ENCODE assay signal across 1 cellular context in genomic region chr6:113969888-113970807, GRCh38.
TF ChIP-seq lines count a peak whose summit lies in the region.

No MANE protein-coding gene starts in this region.

TF ChIP-seq in GM12878, 131 proteins besides CTCF, POLR2A, EP300 and RAD21 (continued from another document):
- TF ChIP-seq IKZF2 (IDR thresholded peaks at IDR 0.05) (peak; percentile 48 to 68; a peak in 2 of 4 replicates), CREB1 (IDR thresholded peaks at IDR 0.05; ENCODE audit: low read depth) (0 out of 2 replicates have a peak, but pooled peaks have one; percentile 23), RELB (IDR thresholded peaks at IDR 0.05; ENCODE audit: low read depth) (peak; percentile 59; the same call in 1 of the 2 replicates), ZNF274 (IDR thresholded peaks at IDR 0.05; ENCODE audit: insufficient read depth, insufficient read length) (no peak), MXI1 (IDR thresholded peaks at IDR 0.05; ENCODE audit: low read depth, low read length) (peak; percentile 57; the same call in 1 of the 2 replicates), PBX3 (IDR thresholded peaks at IDR 0.05; ENCODE audit: insufficient replicate concordance, low read depth, low read length) (peak; percentile 15), HDGF (IDR thresholded peaks at IDR 0.05) (0 out of 2 replicates have a peak, but pooled peaks have one; percentile 65), GATAD2B (conservative IDR thresholded peaks at IDR 0.05; ENCODE audit: low read depth) (peak; percentile 55; the same call in 1 of the 2 replicates), BCLAF1 (IDR thresholded peaks at IDR 0.05) (0 out of 2 replicates have a peak, but pooled peaks have one; percentile 24), MTA2 (IDR thresholded peaks at IDR 0.05; ENCODE audit: low read depth) (peak; percentile 38; the same call in 1 of the 2 replicates), ZSCAN29 (IDR thresholded peaks at IDR 0.05) (no peak)
- TF ChIP-seq, protein P1, sequence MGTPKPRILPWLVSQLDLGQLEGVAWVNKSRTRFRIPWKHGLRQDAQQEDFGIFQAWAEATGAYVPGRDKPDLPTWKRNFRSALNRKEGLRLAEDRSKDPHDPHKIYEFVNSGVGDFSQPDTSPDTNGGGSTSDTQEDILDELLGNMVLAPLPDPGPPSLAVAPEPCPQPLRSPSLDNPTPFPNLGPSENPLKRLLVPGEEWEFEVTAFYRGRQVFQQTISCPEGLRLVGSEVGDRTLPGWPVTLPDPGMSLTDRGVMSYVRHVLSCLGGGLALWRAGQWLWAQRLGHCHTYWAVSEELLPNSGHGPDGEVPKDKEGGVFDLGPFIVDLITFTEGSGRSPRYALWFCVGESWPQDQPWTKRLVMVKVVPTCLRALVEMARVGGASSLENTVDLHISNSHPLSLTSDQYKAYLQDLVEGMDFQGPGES (IDR thresholded peaks at IDR 0.05) = no peak
